In genomic region chr12:93895096-93895460, GRCh38 we compare ENCODE assay signal across 12 cellular contexts.
A peak's percentile ranks its signal among the peaks of the same experiment; 100 is the strongest.
DNase-seq lines count a peak whose midpoint lies in the region; ATAC-seq and TF ChIP-seq lines count a peak whose summit lies in the region.
"Had no signal": no experiment of that assay in that cellular context is flagged by ENCODE, and none has a peak within 500 bp of the region (broad histone marks: within the 10 kb centered on the region; RNA-seq: fewer than 3 reads in every experiment).

No MANE protein-coding gene starts in this region.

- H3K9me3 Mint-ChIP-seq in GM23338 = no peaks in the 10 kb centered on the region
- H3K9me3 Mint-ChIP-seq: activated T-helper 2 cell treated with anti-CD3 and anti-CD28 coated beads, Interferon-gamma antibody, Interleukin-2, Interleukin-4, amounts not matched to agents 10 μg/mL and 5 μg/mL and 100 μg/mL, durations not matched to agents 14 hours and 24 hours and 36 hours had no signal

- TF ChIP-seq CTCF in GM23338 (conservative IDR thresholded peaks at IDR 0.05; ENCODE audit: low read depth in 2 of 2) (peak; percentile 23 to 46; a peak in 3 of 4 replicates), cardiac fibroblast (IDR thresholded peaks at IDR 0.05; ENCODE audit: low read depth, low read length) (peak; percentile 17), testis (IDR thresholded peaks at IDR 0.05) (no peak)

- peak overlapping the region; percentile 69; the same call in 1 of the 2 replicates for H2AFZ ChIP-seq in GM23338

- peaks cover 29% of the 10 kb centered on the region for H3K4me1 Mint-ChIP-seq in GM23338

- H3K36me3 ChIP-seq in GM23338 (ENCODE audit: insufficient read depth) (no peaks in the 10 kb centered on the region), testis (ENCODE audit: low read depth, missing control alignments) (no peaks in the 10 kb centered on the region)

- peaks cover 6% of the 10 kb centered on the region for H3K27me3 Mint-ChIP-seq in GM23338 (ENCODE audit: insufficient read depth, low read depth, poor library complexity)
- H3K27me3 Mint-ChIP-seq: progenitor cell of endocrine pancreas had no signal

- WGBS in testis, 2 donors = 65 to 66% methylated on average over 6 of the region's 6 CpGs

- H3K4me1 ChIP-seq in GM23338 (ENCODE audit: insufficient read depth) (peaks cover 12% of the 10 kb centered on the region; the same call in 1 of the 2 replicates), testis (peaks cover 12% of the 10 kb centered on the region)

- H3K9me2 ChIP-seq in GM23338 (ENCODE audit: insufficient read depth) = no peaks in the 10 kb centered on the region

- no peak overlapping the region for H3K4me3 ChIP-seq in GM23338
- no peak overlapping the region for H3K4me3 ChIP-seq in cardiac fibroblast (replicated peaks in 1 of 2; ENCODE audit: low read depth in 2 of 2, low read length in 2 of 2)
- no peak overlapping the region for H3K4me3 ChIP-seq in testis

- H3K27me3 ChIP-seq in GM23338 (ENCODE audit: insufficient read depth) (no peaks in the 10 kb centered on the region), testis (no peaks in the 10 kb centered on the region)

- TF ChIP-seq POLR2A in testis (IDR thresholded peaks at IDR 0.05) = no peak

- no peaks in the 10 kb centered on the region for H3K79me2 ChIP-seq in GM23338 (replicated peaks; ENCODE audit: insufficient read depth)

- H3K27ac Mint-ChIP-seq in GM23338 = no peak overlapping the region
- H3K27ac Mint-ChIP-seq: activated T-helper 2 cell treated with anti-CD3 and anti-CD28 coated beads, Interferon-gamma antibody, Interleukin-2, Interleukin-4, amounts not matched to agents 10 μg/mL and 5 μg/mL and 100 μg/mL, durations not matched to agents 14 hours and 24 hours and 36 hours had no signal

- H3K9me3 ChIP-seq in testis = no peaks in the 10 kb centered on the region

- no peaks in the 10 kb centered on the region for H3K36me3 Mint-ChIP-seq in GM23338 (ENCODE audit: low read depth)

- H3K27ac ChIP-seq in GM23338 (ENCODE audit: low read depth) (no peak overlapping the region), testis (peak overlapping the region; percentile 18 to 32)
- H3K27ac ChIP-seq: KMS-11 had no signal

- ATAC-seq in GM23338 (0 out of 3 replicates have a peak, but pooled peaks have one; percentile 15), HG03095 (IDR thresholded peaks at IDR 0.05; ENCODE audit: unreplicated experiment) (no peak)

- DNase-seq in GM23338 (ENCODE audit: low spot score) (peak; percentile 23), cardiac fibroblast (ENCODE audit: low read depth in 2 of 2) (peak; percentile 58 to 84), left kidney (ENCODE audit: low read depth, low spot score) (peak; percentile 44), testis (no peak), RKO (ENCODE audit: low spot score) (no peak), GF-D8 (lab: John Stamatoyannopoulos, UW) (no peak), NCI-H1092 treated with DMSO at 0.1 percent for 48 hours (lab: John Stamatoyannopoulos, UW) (no peak)
- DNase-seq: effector CD8-positive, alpha-beta T cell had no signal

- intact Hi-C loops in testis (cut with DNase I; ENCODE audit: low total_unique reads) = no loop called here

- H3F3A ChIP-seq in GM23338 (replicated peaks; ENCODE audit: low read depth) = no peaks in the 10 kb centered on the region

- no peaks in the 10 kb centered on the region for H4K20me1 ChIP-seq in GM23338 (replicated peaks; ENCODE audit: insufficient read depth)

- no peak overlapping the region for H3K4me3 Mint-ChIP-seq in GM23338

- H3K4me2 ChIP-seq in GM23338 = no peak overlapping the region
- H3K4me2 ChIP-seq: KMS-11 had no signal

TF ChIP-seq in GM23338, 12 proteins besides CTCF, POLR2A, EP300 and RAD21:
- TF ChIP-seq EZH2phosphoT487 (IDR thresholded peaks at IDR 0.05; ENCODE audit: unreplicated experiment) = no peak

Comparison
In these comparisons a context has a peak if more than half of its experiments do, and no peak if none do; other contexts are left out.
1. DNase-seq: peak in GM23338 (single experiment), cardiac fibroblast (2 of 2) and left kidney (single experiment); none in testis (single experiment), RKO (single experiment), GF-D8 (single experiment) and NCI-H1092 treated with DMSO at 0.1 percent for 48 hours (single experiment).
2. CTCF ChIP-seq: peak in GM23338 (2 of 2) and cardiac fibroblast (single experiment); none in testis (0 of 3).